ENCODE assay signal across 8 cellular contexts in the genomic region with DNA sequence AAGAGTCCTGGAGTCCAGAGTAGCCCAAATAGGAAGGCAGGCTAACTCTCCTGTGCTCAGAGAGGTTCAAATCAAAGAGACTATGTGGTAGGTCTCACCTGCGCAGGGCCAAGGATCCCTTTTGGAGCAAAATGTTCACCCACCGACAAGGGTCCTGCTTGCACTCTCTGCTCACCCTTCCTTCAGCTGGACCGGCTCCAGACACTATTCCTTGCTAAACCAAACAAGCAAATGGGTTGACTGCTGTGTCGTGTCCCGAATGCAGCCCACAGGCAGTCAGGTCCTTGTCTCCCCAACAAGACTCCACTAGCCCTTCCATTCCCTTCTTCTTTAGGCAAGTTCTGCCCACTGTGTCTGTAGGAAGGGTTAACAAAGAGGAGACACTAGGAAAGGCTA. TPM values are rescaled to one million over a fixed set of nuclear protein-coding genes. Genes with fewer than 3 reads are reported as not detected.
A peak's percentile ranks its signal among the peaks of the same experiment; 100 is the strongest.
DNase-seq lines count a peak whose midpoint lies in the region; ATAC-seq, FAIRE-seq and TF ChIP-seq lines count a peak whose summit lies in the region.

No MANE protein-coding gene starts in this region.

- H4K20me1 ChIP-seq in HepG2 (ENCODE audit: insufficient read depth, low read length): no peaks in the 10 kb centered on the region

- TF ChIP-seq EP300 in HepG2 (IDR thresholded peaks at IDR 0.05; ENCODE audit: low read depth in 2 of 2, low read length in 2 of 2) (no peak), HepG2 (CRISPR knock-in tag; IDR thresholded peaks at IDR 0.05; ENCODE audit: borderline replicate concordance) (no peak)

- peaks cover 0 to 9% of the 10 kb centered on the region in 2 donors for H3K36me3 Mint-ChIP-seq in activated naive CD4-positive, alpha-beta T cell treated with anti-CD3 and anti-CD28 coated beads, Interleukin-2, amount 50 U/mL, for 72 hours

- H3K9me3 ChIP-seq in HepG2 (ENCODE audit: low read length) (no peaks in the 10 kb centered on the region), upper lobe of right lung (no peaks in the 10 kb centered on the region)

- peak overlapping the region; percentile 56 to 98 for H3K27ac Mint-ChIP-seq in activated naive CD4-positive, alpha-beta T cell treated with anti-CD3 and anti-CD28 coated beads, Interleukin-2, amount 50 U/mL, for 72 hours

- DNase-seq in GM06990 (ENCODE audit: extremely low read depth, insufficient read length): no peak
- DNase-seq in activated naive CD4-positive, alpha-beta T cell treated with anti-CD3 and anti-CD28 coated beads, Interleukin-2, amount 50 U/mL, for 72 hours (ENCODE audit: low spot score in 2 of 2): no peak
- no peak for DNase-seq in HepG2 (ENCODE audit: low spot score)
- no peak for DNase-seq in upper lobe of right lung
- no peak for DNase-seq in NCI-H187 (lab: John Stamatoyannopoulos, UW)
- DNase-seq in SW480 (ENCODE audit: low spot score): no peak
- no peak for DNase-seq in cerebellar nuclear complex (lab: John Stamatoyannopoulos, UW)

- TF ChIP-seq RAD21 in HepG2 (CRISPR knock-in tag; IDR thresholded peaks at IDR 0.05): no peak

- H3K4me1 ChIP-seq in HepG2 (ENCODE audit: insufficient read depth, low read length) (no peaks in the 10 kb centered on the region), upper lobe of right lung (no peaks in the 10 kb centered on the region)

- POLR2A ChIA-PET in HepG2 (lab: Yijun Ruan, JAX): no interaction called here

- H3K27me3 ChIP-seq in GM06990 (replicated peaks; ENCODE audit: control insufficient read depth, insufficient read depth, low read length): no peaks in the 10 kb centered on the region
- H3K27me3 ChIP-seq in HepG2 (ENCODE audit: control insufficient read depth in 1 of 2, insufficient read depth in 2 of 2, low read length in 2 of 2): no peaks in the 10 kb centered on the region
- H3K27me3 ChIP-seq in upper lobe of right lung: no peaks in the 10 kb centered on the region

- intact Hi-C loops in HepG2 (cut with micrococcal nuclease; ENCODE audit: unreplicated experiment) (no loop called here), upper lobe of right lung (cut with DNase I) (no loop called here)

- no peak for FAIRE-seq in HepG2 (lab: Jason Lieb, UNC)

- H3K36me3 ChIP-seq in GM06990 (ENCODE audit: control insufficient read depth, insufficient read depth, low read length): no peaks in the 10 kb centered on the region
- H3K36me3 ChIP-seq in HepG2 (replicated peaks in 1 of 2; ENCODE audit: control insufficient read depth in 1 of 2, insufficient read depth in 2 of 2, low read length in 2 of 2): no peaks in the 10 kb centered on the region
- no peaks in the 10 kb centered on the region for H3K36me3 ChIP-seq in upper lobe of right lung

- 20% methylated on average over 3 of the region's 5 CpGs for WGBS in HepG2 (ENCODE audit: low lambda C conversion rate)

- TF ChIP-seq POLR2A in HepG2 (IDR thresholded peaks at IDR 0.05; ENCODE audit: insufficient read depth in 1 of 2, low read depth in 2 of 2, low read length in 2 of 2): no peak

- peak; percentile 8 for ATAC-seq in HG02610 (IDR thresholded peaks at IDR 0.05; ENCODE audit: unreplicated experiment)
- ATAC-seq in activated naive CD4-positive, alpha-beta T cell treated with anti-CD3 and anti-CD28 coated beads, Interleukin-2, amount 50 U/mL, for 72 hours: no peak
- ATAC-seq in HepG2: peak; percentile 11; the same call in 2 of the 3 replicates
- ATAC-seq in upper lobe of right lung: no peak

- H3K4me2 ChIP-seq in HepG2 (ENCODE audit: low read depth, low read length): peak overlapping the region; percentile 87

- H3K79me2 ChIP-seq in HepG2 (ENCODE audit: insufficient read depth, low read length): no peaks in the 10 kb centered on the region

- TF ChIP-seq CTCF in GM06990 (IDR thresholded peaks at IDR 0.05; ENCODE audit: insufficient read depth, low read length, poor library complexity, severe bottlenecking): no peak
- TF ChIP-seq CTCF in HepG2 (CRISPR knock-in tag; IDR thresholded peaks at IDR 0.05): no peak
- no peak for TF ChIP-seq CTCF in upper lobe of right lung (IDR thresholded peaks at IDR 0.05)

- H2AFZ ChIP-seq in HepG2 (ENCODE audit: low read length): peak overlapping the region; percentile 78

- CTCF ChIA-PET in HepG2 (lab: Yijun Ruan, JAX; ENCODE audit: low intra/inter-chr PET ratio, low total read pairs): no interaction called here

- no TSS peak for BruUV-seq in HepG2 (replicated peaks; lab: Mats Ljungman, UMichigan)

- H3K27ac ChIP-seq in HepG2 (ENCODE audit: extremely low read length, insufficient read depth, low read length): peak overlapping the region; percentile 65
- peak overlapping the region; percentile 92 for H3K27ac ChIP-seq in upper lobe of right lung

- H3K9me3 Mint-ChIP-seq in activated naive CD4-positive, alpha-beta T cell treated with anti-CD3 and anti-CD28 coated beads, Interleukin-2, amount 50 U/mL, for 72 hours: no peaks in the 10 kb centered on the region

- in situ Hi-C loops in HepG2 (cut with HindIII; ENCODE audit: extremely low pct_ligation_motif_present, low pct_unique_long_range_greater_than_20kb): no loop called here

- peak overlapping the region; percentile 75 for H3K4me3 ChIP-seq in GM06990 (replicated peaks; ENCODE audit: low read depth, low read length)
- H3K4me3 ChIP-seq in HepG2 (replicated peaks in 1 of 3; ENCODE audit: insufficient read depth in 1 of 3, low read depth in 2 of 3, low read length in 3 of 3): peak overlapping the region; percentile 59 to 74 (median 62)
- peak overlapping the region; percentile 61 for H3K4me3 ChIP-seq in upper lobe of right lung

- H3K9ac ChIP-seq in HepG2 (ENCODE audit: insufficient read depth, low read depth, low read length): peak overlapping the region; percentile 81

RNA-seq across cellular contexts. Expression of a gene that starts 0.8 kb away (rescaled TPM):
- 10 to 100 TPM; 25.3 to 34.1 TPM for total RNA-seq in activated naive CD4-positive, alpha-beta T cell treated with anti-CD3 and anti-CD28 coated beads, Interleukin-2, amount 50 U/mL, for 72 hours
- total RNA-seq in HepG2 (2016; rRNA removed; fragmentation: Illumina TruSeq; extraction: Trizol) (11.2 and 13.0 TPM in 2 replicates), upper lobe of right lung (20.9 TPM)
- 3.7 and 4.7 TPM in 2 replicates for total RNA-seq in HepG2 (2016; cell fraction: cytosol; rRNA removed; fragmentation: Illumina TruSeq; extraction: Trizol; ENCODE audit: low read depth)
- total RNA-seq in HepG2 (2016; cell fraction: insoluble cytoplasmic fraction; rRNA removed; fragmentation: Illumina TruSeq; extraction: Trizol): 12.2 and 13.9 TPM in 2 replicates
- 9.2 TPM in 2 replicates for total RNA-seq in HepG2 (2016; cell fraction: membrane; rRNA removed; fragmentation: Illumina TruSeq; extraction: Trizol)
- 8.1 and 10.3 TPM in 2 replicates for total RNA-seq in HepG2 (2016; cell fraction: nucleus; rRNA removed; fragmentation: Illumina TruSeq; extraction: Trizol)
- 6.7 and 7.0 TPM in 2 replicates for polyA plus RNA-seq in HepG2 (2011; rRNA removed)
- polyA plus RNA-seq in HepG2 (2011; cell fraction: cytosol; rRNA removed): 4.7 and 6.5 TPM in 2 replicates
- polyA plus RNA-seq in HepG2 (2011; cell fraction: nucleus; rRNA removed): 7.6 and 9.1 TPM in 2 replicates
- 4.7 and 5.6 TPM in 2 replicates for polyA plus RNA-seq in HepG2 (2012)
- 1.4 and 1.9 TPM in 2 replicates for polyA plus RNA-seq in HepG2 (2016; cell fraction: cytosol; fragmentation: Illumina TruSeq; extraction: Trizol; ENCODE audit: low read depth)
- 9.6 and 10.2 TPM in 2 replicates for polyA plus RNA-seq in HepG2 (2016; cell fraction: insoluble cytoplasmic fraction; fragmentation: Illumina TruSeq; extraction: Trizol; ENCODE audit: low read depth)
- polyA plus RNA-seq in HepG2 (2016; cell fraction: membrane; fragmentation: Illumina TruSeq; extraction: Trizol; ENCODE audit: low read depth): 4.6 and 5.0 TPM in 2 replicates
- polyA plus RNA-seq in HepG2 (2016; cell fraction: nucleus; fragmentation: Illumina TruSeq; extraction: Trizol; ENCODE audit: insufficient read depth, low read depth): 11.0 and 11.6 TPM in 2 replicates
- polyA minus RNA-seq in HepG2 (2011; rRNA and poly(A)+ RNA removed; ENCODE audit: low replicate concordance): 10.4 and 30.4 TPM in 2 replicates
- 4.7 and 7.3 TPM in 2 replicates for polyA minus RNA-seq in HepG2 (2011; cell fraction: cytosol; rRNA and poly(A)+ RNA removed)
- polyA minus RNA-seq in HepG2 (2011; cell fraction: nucleus; rRNA and poly(A)+ RNA removed): 11.9 and 12.4 TPM in 2 replicates

RNA-seq across cellular contexts. Expression of a gene that starts 27.5 kb away (rescaled TPM):
- total RNA-seq in activated naive CD4-positive, alpha-beta T cell treated with anti-CD3 and anti-CD28 coated beads, Interleukin-2, amount 50 U/mL, for 72 hours: not detected
- not detected in 2 replicates for total RNA-seq in HepG2 (2016; rRNA removed; fragmentation: Illumina TruSeq; extraction: Trizol)
- total RNA-seq in HepG2 (2016; cell fraction: cytosol; rRNA removed; fragmentation: Illumina TruSeq; extraction: Trizol; ENCODE audit: low read depth): not detected in 2 replicates
- not detected in 2 replicates for total RNA-seq in HepG2 (2016; cell fraction: insoluble cytoplasmic fraction; rRNA removed; fragmentation: Illumina TruSeq; extraction: Trizol)
- total RNA-seq in HepG2 (2016; cell fraction: membrane; rRNA removed; fragmentation: Illumina TruSeq; extraction: Trizol): not detected in 2 replicates
- total RNA-seq in HepG2 (2016; cell fraction: nucleus; rRNA removed; fragmentation: Illumina TruSeq; extraction: Trizol): not detected in 2 replicates
- polyA plus RNA-seq in HepG2 (2011; rRNA removed): 0.03 TPM in 1 of 2 replicates, not detected in the other
- 0.03 TPM in 1 of 2 replicates, not detected in the other for polyA plus RNA-seq in HepG2 (2011; cell fraction: cytosol; rRNA removed)
- not detected in 2 replicates for polyA plus RNA-seq in HepG2 (2011; cell fraction: nucleus; rRNA removed)
- polyA plus RNA-seq in HepG2 (2012): not detected in 2 replicates
- polyA plus RNA-seq in HepG2 (2016; cell fraction: cytosol; fragmentation: Illumina TruSeq; extraction: Trizol; ENCODE audit: low read depth): not detected in 2 replicates
- not detected in 2 replicates for polyA plus RNA-seq in HepG2 (2016; cell fraction: insoluble cytoplasmic fraction; fragmentation: Illumina TruSeq; extraction: Trizol; ENCODE audit: low read depth)
- polyA plus RNA-seq in HepG2 (2016; cell fraction: membrane; fragmentation: Illumina TruSeq; extraction: Trizol; ENCODE audit: low read depth): not detected in 2 replicates
- polyA plus RNA-seq in HepG2 (2016; cell fraction: nucleus; fragmentation: Illumina TruSeq; extraction: Trizol; ENCODE audit: insufficient read depth, low read depth): not detected in 2 replicates
- not detected in 2 replicates for polyA minus RNA-seq in HepG2 (2011; rRNA and poly(A)+ RNA removed; ENCODE audit: low replicate concordance)
- not detected in 2 replicates for polyA minus RNA-seq in HepG2 (2011; cell fraction: cytosol; rRNA and poly(A)+ RNA removed)
- not detected in 2 replicates for polyA minus RNA-seq in HepG2 (2011; cell fraction: nucleus; rRNA and poly(A)+ RNA removed)
- 1.5 TPM for total RNA-seq in upper lobe of right lung

RNA-seq across cellular contexts. Expression of a gene that starts 46.9 kb away (rescaled TPM):
- total RNA-seq in activated naive CD4-positive, alpha-beta T cell treated with anti-CD3 and anti-CD28 coated beads, Interleukin-2, amount 50 U/mL, for 72 hours: 10 to 100 TPM; 25.4 to 31.1 TPM
- 26.5 and 38.2 TPM in 2 replicates for total RNA-seq in HepG2 (2016; rRNA removed; fragmentation: Illumina TruSeq; extraction: Trizol)
- 11.3 and 16.6 TPM in 2 replicates for total RNA-seq in HepG2 (2016; cell fraction: cytosol; rRNA removed; fragmentation: Illumina TruSeq; extraction: Trizol; ENCODE audit: low read depth)
- total RNA-seq in HepG2 (2016; cell fraction: insoluble cytoplasmic fraction; rRNA removed; fragmentation: Illumina TruSeq; extraction: Trizol): 25.3 and 31.8 TPM in 2 replicates
- total RNA-seq in HepG2 (2016; cell fraction: membrane; rRNA removed; fragmentation: Illumina TruSeq; extraction: Trizol): 13.5 and 17.5 TPM in 2 replicates
- 26.3 and 34.4 TPM in 2 replicates for total RNA-seq in HepG2 (2016; cell fraction: nucleus; rRNA removed; fragmentation: Illumina TruSeq; extraction: Trizol)
- polyA plus RNA-seq in HepG2 (2011; rRNA removed): 3.4 and 5.1 TPM in 2 replicates
- polyA plus RNA-seq in HepG2 (2011; cell fraction: cytosol; rRNA removed): 1.7 and 1.8 TPM in 2 replicates
- polyA plus RNA-seq in HepG2 (2011; cell fraction: nucleus; rRNA removed): 3.4 and 4.2 TPM in 2 replicates
- polyA plus RNA-seq in HepG2 (2012): 3.1 and 4.0 TPM in 2 replicates
- 1.5 TPM in 2 replicates for polyA plus RNA-seq in HepG2 (2016; cell fraction: cytosol; fragmentation: Illumina TruSeq; extraction: Trizol; ENCODE audit: low read depth)
- polyA plus RNA-seq in HepG2 (2016; cell fraction: insoluble cytoplasmic fraction; fragmentation: Illumina TruSeq; extraction: Trizol; ENCODE audit: low read depth): 15.4 and 17.0 TPM in 2 replicates
- 2.6 and 2.9 TPM in 2 replicates for polyA plus RNA-seq in HepG2 (2016; cell fraction: membrane; fragmentation: Illumina TruSeq; extraction: Trizol; ENCODE audit: low read depth)
- polyA plus RNA-seq in HepG2 (2016; cell fraction: nucleus; fragmentation: Illumina TruSeq; extraction: Trizol; ENCODE audit: insufficient read depth, low read depth): 16.2 and 20.3 TPM in 2 replicates
- 5.0 and 36.9 TPM in 2 replicates for polyA minus RNA-seq in HepG2 (2011; rRNA and poly(A)+ RNA removed; ENCODE audit: low replicate concordance)
- 5.6 and 5.8 TPM in 2 replicates for polyA minus RNA-seq in HepG2 (2011; cell fraction: cytosol; rRNA and poly(A)+ RNA removed)
- 15.9 and 16.5 TPM in 2 replicates for polyA minus RNA-seq in HepG2 (2011; cell fraction: nucleus; rRNA and poly(A)+ RNA removed)
- total RNA-seq in upper lobe of right lung: 1.2 TPM

Comparison
In these comparisons a context has a peak if more than half of its experiments do, and no peak if none do; other contexts are left out.
1. ATAC-seq: peak in HG02610 (single experiment) and HepG2 (single experiment); none in activated naive CD4-positive, alpha-beta T cell treated with anti-CD3 and anti-CD28 coated beads, Interleukin-2, amount 50 U/mL, for 72 hours (0 of 2) and upper lobe of right lung (single experiment).
2. Peak in every context shown above with its lines, with median percentiles within 50 percentile points of each other: H3K4me3 ChIP-seq.